ENCODE assay signal across 24 cellular contexts in genomic region chr5:109936091-109936490, GRCh38.
A peak's percentile ranks its signal among the peaks of the same experiment; 100 is the strongest.
DNase-seq lines count a peak whose midpoint lies in the region; ATAC-seq and TF ChIP-seq lines count a peak whose summit lies in the region.
"Had no signal": no experiment of that assay in that cellular context is flagged by ENCODE, and none has a peak within 500 bp of the region (broad histone marks: within the 10 kb centered on the region; RNA-seq: fewer than 3 reads in every experiment).

No MANE protein-coding gene starts in this region.

- H3K4me3 ChIP-seq in PC-3 (ENCODE audit: low read length), result no peak overlapping the region
- H3K4me3 ChIP-seq: coronary artery, left lung, psoas muscle, skin epidermis, upper lobe of right lung had no signal

- no TSS peak for BruUV-seq in PC-3 (replicated peaks; lab: Mats Ljungman, UMichigan)

- TF ChIP-seq CTCF in PC-3 (conservative IDR thresholded peaks at IDR 0.05; ENCODE audit: low read depth, low read length), result no peak

- no peak overlapping the region for H3K9ac ChIP-seq in PC-3 (ENCODE audit: low read length)

- peaks cover 0 to 15% of the 10 kb centered on the region in 2 donors for H3K9me3 Mint-ChIP-seq in stimulated activated naive CD8-positive, alpha-beta T cell treated with anti-CD3 and anti-CD28 coated beads, Interleukin-15, amount 100 ng/mL, for 72 hours

- H3K36me3 ChIP-seq in PC-3 (ENCODE audit: low read depth, low read length), result no peaks in the 10 kb centered on the region
- H3K36me3 ChIP-seq: brain microvascular endothelial cell, left lung, upper lobe of right lung had no signal

- H3K27me3 Mint-ChIP-seq in stimulated activated naive CD8-positive, alpha-beta T cell treated with anti-CD3 and anti-CD28 coated beads, Interleukin-15, amount 100 ng/mL, for 72 hours, result no peaks in the 10 kb centered on the region

- CTCF ChIA-PET in PC-3 (lab: Charles Lee), result no interaction called here

- intact Hi-C loops in PC-3 (cut with micrococcal nuclease), result no loop called here

- peaks cover 10% of the 10 kb centered on the region; the same call in 1 of the 2 replicates for H3K4me1 ChIP-seq in PC-3 (ENCODE audit: insufficient read depth, low read length)
- H3K4me1 ChIP-seq: left lung, psoas muscle, upper lobe of right lung had no signal

- no peaks in the 10 kb centered on the region for H3K9me2 ChIP-seq in PC-3 (replicated peaks; ENCODE audit: low read length)

- H3F3A ChIP-seq in PC-3 (ENCODE audit: low read length, unreplicated experiment), result no peaks in the 10 kb centered on the region

- no peak overlapping the region for H3K4me3 Mint-ChIP-seq in stimulated activated naive CD8-positive, alpha-beta T cell treated with anti-CD3 and anti-CD28 coated beads, Interleukin-15, amount 100 ng/mL, for 72 hours
- H3K4me3 Mint-ChIP-seq: CD4-positive, alpha-beta memory T cell; endodermal cell; neural crest cell had no signal

- no peaks in the 10 kb centered on the region for H3K27me3 ChIP-seq in PC-3 (ENCODE audit: low read length)
- H3K27me3 ChIP-seq: brain microvascular endothelial cell, left lung, upper lobe of right lung had no signal

- peak overlapping the region; percentile 4 to 79 for H3K27ac Mint-ChIP-seq in stimulated activated naive CD8-positive, alpha-beta T cell treated with anti-CD3 and anti-CD28 coated beads, Interleukin-15, amount 100 ng/mL, for 72 hours
- H3K27ac Mint-ChIP-seq: CD4-positive, alpha-beta memory T cell; endodermal cell had no signal

- H3K9me3 ChIP-seq in PC-3 (ENCODE audit: low read length), result no peaks in the 10 kb centered on the region
- H3K9me3 ChIP-seq: upper lobe of right lung had no signal

- H3K4me2 ChIP-seq in PC-3 (ENCODE audit: low read length), result no peak overlapping the region

- POLR2A ChIA-PET in PC-3 (lab: Charles Lee; ENCODE audit: unreplicated experiment), result interaction anchor here (0.6 kb wide), 1 partner anchor 21 kb away, joined by 10 read pairs; no protein-coding TSS in a partner anchor

- peak; percentile 2 for DNase-seq in stimulated activated CD4-positive, alpha-beta T cell treated with anti-CD3 and anti-CD28 coated beads, Interleukin-15, amount 100 ng/mL, for 24 hours
- no peak for DNase-seq in stimulated activated CD4-positive, alpha-beta T cell treated with anti-CD3 and anti-CD28 coated beads, Interleukin-4, amount 100 ng/mL, for 24 hours
- DNase-seq in PC-3 (no peak), epithelial cell of prostate (ENCODE audit: low read depth, low spot score) (peak; percentile 5), DMS 273 (lab: John Stamatoyannopoulos, UW; ENCODE audit: unreplicated experiment) (no peak), NOMO-1 treated with DMSO at 0.1 percent for 48 hours (lab: John Stamatoyannopoulos, UW; ENCODE audit: unreplicated experiment) (no peak)
- DNase-seq in stimulated activated naive CD8-positive, alpha-beta T cell treated with anti-CD3 and anti-CD28 coated beads, Interleukin-15, amount 100 ng/mL, for 72 hours, result no peak
- DNase-seq: activated CD4-positive, alpha-beta T cell treated with anti-CD3 and anti-CD28 coated beads for 48 hours; brain microvascular endothelial cell; CD4-positive, alpha-beta memory T cell; endodermal cell; head of caudate nucleus; left lung; NCI-H1417; NCI-H524 treated with DMSO at 0.1 percent for 48 hours; OCI-M1; psoas muscle; SIG-M5; stimulated activated CD4-positive, alpha-beta T cell treated with anti-CD3 and anti-CD28 coated beads, Interleukin-4, amount 100 ng/mL, for 1 hour; upper lobe of right lung had no signal

- no peaks in the 10 kb centered on the region for H3K79me2 ChIP-seq in PC-3 (ENCODE audit: low read length)

- H4K20me1 ChIP-seq in PC-3 (ENCODE audit: low read length), result no peaks in the 10 kb centered on the region

- peaks cover 18% of the 10 kb centered on the region for H3K4me1 Mint-ChIP-seq in stimulated activated naive CD8-positive, alpha-beta T cell treated with anti-CD3 and anti-CD28 coated beads, Interleukin-15, amount 100 ng/mL, for 72 hours

- H2AFZ ChIP-seq in PC-3 (ENCODE audit: low read length), result 0 out of 2 replicates have a peak overlapping the region, but pooled peaks have one; percentile 7

- H3K27ac ChIP-seq in PC-3 (ENCODE audit: low read length) (no peak overlapping the region), epithelial cell of prostate (no peak overlapping the region)
- H3K27ac ChIP-seq: brain microvascular endothelial cell, coronary artery, left lung, psoas muscle, skin epidermis, upper lobe of right lung had no signal

- no peak for ATAC-seq in PC-3
- peak; percentile 88 for ATAC-seq in stimulated activated naive CD8-positive, alpha-beta T cell treated with anti-CD3 and anti-CD28 coated beads, Interleukin-15, amount 100 ng/mL, for 72 hours
- ATAC-seq: HCT116, left lung, psoas muscle, upper lobe of right lung had no signal

Comparison
In these comparisons a context has a peak if more than half of its experiments do, and no peak if none do; other contexts are left out.
1. DNase-seq: peak in stimulated activated CD4-positive, alpha-beta T cell treated with anti-CD3 and anti-CD28 coated beads, Interleukin-15, amount 100 ng/mL, for 24 hours (single experiment) and epithelial cell of prostate (single experiment); none in stimulated activated CD4-positive, alpha-beta T cell treated with anti-CD3 and anti-CD28 coated beads, Interleukin-4, amount 100 ng/mL, for 24 hours (single experiment), PC-3 (single experiment), stimulated activated naive CD8-positive, alpha-beta T cell treated with anti-CD3 and anti-CD28 coated beads, Interleukin-15, amount 100 ng/mL, for 72 hours (0 of 2), DMS 273 (single experiment) and NOMO-1 treated with DMSO at 0.1 percent for 48 hours (single experiment).